In genomic region chr20:54078296-54078695, GRCh38 we compare ENCODE assay signal across 8 cellular contexts. TPM values are rescaled to one million over a fixed set of nuclear protein-coding genes. Genes with fewer than 3 reads are reported as not detected.
DNase-seq lines count a peak whose midpoint lies in the region; ATAC-seq and TF ChIP-seq lines count a peak whose summit lies in the region.
"Had no signal": no experiment of that assay in that cellular context is flagged by ENCODE, and none has a peak within 500 bp of the region (broad histone marks: within the 10 kb centered on the region; RNA-seq: fewer than 3 reads in every experiment).

No MANE protein-coding gene starts in this region.

- no peak for DNase-seq in spleen
- DNase-seq in NCI-H2107 treated with DMSO at 0.1 percent for 48 hours (lab: John Stamatoyannopoulos, UW; ENCODE audit: unreplicated experiment), result no peak
- DNase-seq in NCI-H774 (lab: John Stamatoyannopoulos, UW), result no peak
- no peak for DNase-seq in NCI-H748 treated with DMSO at 0.1 percent for 48 hours (lab: John Stamatoyannopoulos, UW)
- DNase-seq: NCI-H510A treated with DMSO at 0.1 percent for 48 hours had no signal

- H3K27ac ChIP-seq in SU-DHL-6 (ENCODE audit: low read depth, low read length) (no peak overlapping the region), spleen (peak overlapping the region in 6 of 8 donors; percentile 1 to 55 (median 46))

- no peaks in the 10 kb centered on the region for H4K20me1 ChIP-seq in SU-DHL-6 (ENCODE audit: low read depth, low read length)

- no peaks in the 10 kb centered on the region for H3K9me3 ChIP-seq in SU-DHL-6 (ENCODE audit: insufficient read depth, low read length)
- H3K9me3 ChIP-seq in spleen, result no peaks in the 10 kb centered on the region

- intact Hi-C loops in spleen (cut with DNase I; ENCODE audit: low total_unique reads), result no loop called here

- peak overlapping the region; percentile 89 for H2AFZ ChIP-seq in SU-DHL-6 (ENCODE audit: low read depth, low read length, severe bottlenecking)

- ATAC-seq in GM19025 (IDR thresholded peaks at IDR 0.05; ENCODE audit: low read depth, unreplicated experiment) (peak; percentile 47), HG02885 (IDR thresholded peaks at IDR 0.05; ENCODE audit: poor library complexity, unreplicated experiment) (peak; percentile 69)

- H3F3A ChIP-seq in SU-DHL-6 (ENCODE audit: insufficient read depth), result no peaks in the 10 kb centered on the region

- TF ChIP-seq POLR2A in spleen (IDR thresholded peaks at IDR 0.05), result no peak

- no peaks in the 10 kb centered on the region for H3K27me3 ChIP-seq in SU-DHL-6 (ENCODE audit: low read length)
- no peaks in the 10 kb centered on the region for H3K27me3 ChIP-seq in spleen (replicated peaks in 1 of 7)

- H3K36me3 ChIP-seq in SU-DHL-6 (ENCODE audit: low read length) (no peaks in the 10 kb centered on the region), spleen (no peaks in the 10 kb centered on the region)

- H3K4me2 ChIP-seq in SU-DHL-6 (ENCODE audit: low read depth, low read length, poor library complexity, severe bottlenecking), result peak overlapping the region; percentile 23

- 8 to 16% (median 10%) methylated on average over 5 of the region's 5 CpGs for WGBS in spleen, 5 donors

- peak overlapping the region; percentile 11 for H3K4me3 ChIP-seq in SU-DHL-6 (ENCODE audit: insufficient read depth, low read length, poor library complexity, severe bottlenecking)
- peak overlapping the region in 1 of 8 donors; percentile 6 for H3K4me3 ChIP-seq in spleen

- H3K9me2 ChIP-seq in SU-DHL-6 (replicated peaks; ENCODE audit: insufficient read depth, low read length), result no peaks in the 10 kb centered on the region

- H3K79me2 ChIP-seq in SU-DHL-6 (ENCODE audit: insufficient read depth, low read length), result no peaks in the 10 kb centered on the region

- no peak overlapping the region for H3K9ac ChIP-seq in SU-DHL-6 (ENCODE audit: low read length)

- TF ChIP-seq CTCF in SU-DHL-6 (IDR thresholded peaks at IDR 0.05; ENCODE audit: insufficient read depth, low read length, poor library complexity, severe bottlenecking), result no peak
- TF ChIP-seq CTCF in spleen (IDR thresholded peaks at IDR 0.05 in 8 of 11, conservative IDR thresholded peaks at IDR 0.05 in 3 of 11), result no peak

- H3K4me1 ChIP-seq in spleen, result peaks cover 0 to 23% (median 10%) of the 10 kb centered on the region in 6 donors

RNA-seq across cellular contexts. Expression of gene BCAS1, which starts 7.9 kb away (rescaled TPM):
- 1 to 10 TPM in 1 of 7 donors, under 1 TPM in 4, not detected in 2; 0.23 to 1.3 (median 0.44) TPM for total RNA-seq in spleen
- under 1 TPM; 0.33 to 0.99 (median 0.93) TPM for polyA plus RNA-seq in spleen
